In genomic region chr14:51654549-51654879, GRCh38 we compare ENCODE assay signal across 1 cellular context.
TF ChIP-seq lines count a peak whose summit lies in the region.

No MANE protein-coding gene starts in this region.

TF ChIP-seq in A549, 52 proteins besides CTCF, POLR2A, EP300 and RAD21 (continued from another document):
- TF ChIP-seq HMGXB4 (CRISPR knock-in tag; IDR thresholded peaks at IDR 0.05; ENCODE audit: borderline replicate concordance) (no peak), HES2 (IDR thresholded peaks at IDR 0.05) (no peak), E2F6 (IDR thresholded peaks at IDR 0.05; ENCODE audit: borderline replicate concordance, low read depth) (no peak), REST (IDR thresholded peaks at IDR 0.05) (no peak), HOXB5 (CRISPR knock-in tag; IDR thresholded peaks at IDR 0.05) (no peak), RFX5 (IDR thresholded peaks at IDR 0.05) (no peak), ELK1 (IDR thresholded peaks at IDR 0.05; ENCODE audit: low read depth, low read length) (no peak), GATA3 (IDR thresholded peaks at IDR 0.05; ENCODE audit: borderline replicate concordance) (no peak), BHLHE40 (IDR thresholded peaks at IDR 0.05; ENCODE audit: low read depth, low read length) (no peak), SREBF2 (IDR thresholded peaks at IDR 0.05) (no peak), CHD4 (IDR thresholded peaks at IDR 0.05; ENCODE audit: borderline replicate concordance) (no peak), ZC3H11A (IDR thresholded peaks at IDR 0.05) (no peak), RCOR1 (IDR thresholded peaks at IDR 0.05; ENCODE audit: low read depth, low read length) (no peak)
